In the genomic region with DNA sequence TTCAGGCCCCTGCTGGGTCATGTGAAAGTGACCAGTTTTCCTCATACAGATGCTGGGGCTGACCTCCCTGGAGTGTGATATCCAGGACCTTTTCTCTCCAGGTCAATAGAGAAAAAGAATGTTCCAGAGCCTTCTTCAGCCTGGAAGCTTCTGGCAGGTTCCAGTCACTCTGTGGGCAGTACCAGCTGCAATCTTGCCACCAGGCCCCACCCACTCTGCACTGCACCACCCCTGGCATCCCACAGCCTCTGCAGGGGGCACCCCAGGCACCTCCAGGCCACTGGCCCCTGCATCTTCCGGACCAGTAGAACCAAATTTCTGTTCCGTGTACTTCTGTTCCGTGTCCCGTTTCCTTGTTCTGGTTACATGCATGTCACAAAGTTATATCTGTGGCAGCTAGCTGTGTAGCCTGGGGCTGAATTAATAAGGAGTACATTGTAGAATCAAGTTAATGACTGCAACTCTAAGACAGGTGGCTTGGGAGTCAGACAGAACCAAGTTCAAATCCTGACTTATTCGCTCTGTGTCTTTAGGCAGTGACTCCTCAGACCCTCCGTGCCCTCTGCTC, we compare ENCODE assay signal across 8 cellular contexts.
DNase-seq lines count a peak whose midpoint lies in the region; ATAC-seq and TF ChIP-seq lines count a peak whose summit lies in the region.

No MANE protein-coding gene starts in this region.

- H2AFZ ChIP-seq in mammary epithelial cell (ENCODE audit: low read depth, low read length), result no peak overlapping the region

- no peak overlapping the region for H3K9ac ChIP-seq in mammary epithelial cell (ENCODE audit: insufficient read depth, low read length)

- H3K4me1 ChIP-seq in mammary epithelial cell (ENCODE audit: insufficient read depth, low read length), result peaks cover 28% of the 10 kb centered on the region

- H3K27ac Mint-ChIP-seq in Calu3 (ENCODE audit: unreplicated experiment), result peak overlapping the region; percentile 45
- H3K27ac Mint-ChIP-seq in neural crest cell (ENCODE audit: unreplicated experiment), result no peak overlapping the region

- H3K9me3 Mint-ChIP-seq in Calu3 (ENCODE audit: low read depth, unreplicated experiment), result no peaks in the 10 kb centered on the region
- H3K9me3 Mint-ChIP-seq in neural crest cell, result no peaks in the 10 kb centered on the region

- no peak for TF ChIP-seq CTCF in Calu3 (IDR thresholded peaks at IDR 0.05; ENCODE audit: unreplicated experiment)
- no peak for TF ChIP-seq CTCF in mammary epithelial cell (conservative IDR thresholded peaks at IDR 0.05 in 1 of 2, IDR thresholded peaks at IDR 0.05 in 1 of 2; ENCODE audit: extremely low read depth in 1 of 2, insufficient read depth in 1 of 2, low read depth in 1 of 2, low read length in 2 of 2)
- TF ChIP-seq CTCF in neural crest cell (conservative IDR thresholded peaks at IDR 0.05), result no peak

- 46% methylated on average over 5 of the region's 6 CpGs for WGBS in mammary epithelial cell (ENCODE audit: low coverage, missing lambda C conversion rate)

- DNase-seq in Calu3, result no peak
- DNase-seq in M059J (ENCODE audit: low read depth), result peak; percentile 21
- DNase-seq in mammary epithelial cell, result no peak
- DNase-seq in neural crest cell (ENCODE audit: low read depth, low spot score), result no peak
- no peak for DNase-seq in HCEC 1CT
- no peak for DNase-seq in KG1 (lab: John Stamatoyannopoulos, UW)

- H3K36me3 Mint-ChIP-seq in Calu3 (ENCODE audit: insufficient read depth, unreplicated experiment), result peaks cover 10% of the 10 kb centered on the region
- no peaks in the 10 kb centered on the region for H3K36me3 Mint-ChIP-seq in neural crest cell (ENCODE audit: low read depth)

- no peaks in the 10 kb centered on the region for H3K27me3 ChIP-seq in mammary epithelial cell (ENCODE audit: insufficient read depth, low read length)

- H3K4me3 Mint-ChIP-seq in Calu3 (ENCODE audit: low read depth, unreplicated experiment) (peak overlapping the region; percentile 66), neural crest cell (peak overlapping the region; percentile 70)

- no peaks in the 10 kb centered on the region for H3K9me3 ChIP-seq in mammary epithelial cell (replicated peaks; ENCODE audit: insufficient read depth, low read length)

- no peaks in the 10 kb centered on the region for H3K79me2 ChIP-seq in mammary epithelial cell (ENCODE audit: insufficient read depth, low read length)

- no peaks in the 10 kb centered on the region for H3K36me3 ChIP-seq in mammary epithelial cell (ENCODE audit: insufficient read depth, low read length)

- H3K4me2 ChIP-seq in mammary epithelial cell (ENCODE audit: insufficient read depth, low read depth, low read length), result peak overlapping the region; percentile 92

- H3K27me3 Mint-ChIP-seq in Calu3 (ENCODE audit: unreplicated experiment) (peaks cover 44% of the 10 kb centered on the region), neural crest cell (ENCODE audit: low read depth) (peaks cover 64% of the 10 kb centered on the region)

- H3K4me1 Mint-ChIP-seq in Calu3 (ENCODE audit: low read depth, unreplicated experiment) (no peaks in the 10 kb centered on the region), neural crest cell (peaks cover 34% of the 10 kb centered on the region)

- no peak for TF ChIP-seq POLR2A in GM18505 (IDR thresholded peaks at IDR 0.05; ENCODE audit: borderline replicate concordance, extremely low read depth, insufficient read depth, insufficient read length)

- in situ Hi-C loops in mammary epithelial cell (cut with MboI; ENCODE audit: low sequenced_read_pairs in 2 of 2), result no loop called here

- dilution Hi-C loops in mammary epithelial cell (cut with HindIII; ENCODE audit: low sequenced_read_pairs), result no loop called here

- no peaks in the 10 kb centered on the region for H4K20me1 ChIP-seq in mammary epithelial cell (ENCODE audit: insufficient read depth, low read length)

- intact Hi-C loops in Calu3 (cut with micrococcal nuclease; ENCODE audit: unreplicated experiment), result no loop called here
- intact Hi-C loops in mammary epithelial cell (cut with micrococcal nuclease), result loop anchor here (2.0 kb wide), 1 partner anchor 17 kb away; no protein-coding TSS in a partner anchor

- H3K4me3 ChIP-seq in mammary epithelial cell (replicated peaks in 1 of 3; ENCODE audit: insufficient read depth in 1 of 3, low read depth in 2 of 3, low read length in 3 of 3), result no peak overlapping the region

- BruUV-seq in Calu3 (replicated peaks; lab: Mats Ljungman, UMichigan) (no TSS peak), mammary epithelial cell (replicated peaks; lab: Mats Ljungman, UMichigan) (no TSS peak)

- CTCF ChIA-PET in Calu3 (lab: Charles Lee), result no interaction called here
- CTCF ChIA-PET in mammary epithelial cell (lab: Charles Lee; ENCODE audit: low non-redundant PET), result no interaction called here

- ATAC-seq in GM18517 (IDR thresholded peaks at IDR 0.05; ENCODE audit: unreplicated experiment), result no peak
- ATAC-seq in GM18505 (IDR thresholded peaks at IDR 0.05; ENCODE audit: unreplicated experiment), result no peak

- no peak overlapping the region for H3K27ac ChIP-seq in mammary epithelial cell (ENCODE audit: insufficient read depth, low read depth, low read length)
